ENCODE assay signal across 1 cellular context in the genomic region with DNA sequence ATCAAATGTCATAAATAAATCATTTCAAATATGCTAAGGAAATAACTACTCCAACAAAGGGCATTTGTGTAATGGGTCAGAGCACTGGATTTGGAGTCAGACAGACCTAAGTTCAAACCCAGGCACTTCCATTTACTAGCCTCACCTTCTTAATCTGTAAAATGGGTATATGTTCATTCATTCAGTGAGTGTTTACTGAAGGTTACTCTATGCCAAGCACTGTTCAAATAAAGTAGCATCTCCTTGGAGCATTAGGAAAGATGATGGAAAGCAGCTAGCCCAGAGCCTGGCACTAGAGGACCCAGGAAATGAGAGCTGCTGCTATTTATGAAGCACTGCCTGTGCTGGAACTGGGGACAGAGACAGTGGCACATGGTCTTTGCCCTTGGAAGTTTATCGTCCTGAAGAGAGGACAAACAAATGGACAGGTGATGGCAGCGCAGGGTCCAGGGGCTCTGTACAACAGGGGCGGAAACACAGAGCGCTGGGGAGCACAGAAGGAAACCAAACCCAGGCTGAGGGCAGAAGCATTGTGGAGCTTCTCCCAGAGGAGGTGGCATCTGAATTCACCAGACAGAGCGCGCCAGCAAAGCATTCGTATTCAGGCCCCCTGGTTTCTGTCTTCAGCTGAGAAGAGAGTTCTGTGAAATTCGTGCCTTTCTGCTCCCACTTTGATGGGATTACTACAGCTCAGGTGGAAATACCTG.
TF ChIP-seq lines count a peak whose summit lies in the region.

No MANE protein-coding gene starts in this region.

TF ChIP-seq in HepG2, 621 proteins besides CTCF, POLR2A, EP300 and RAD21 (continued from another document and continues in another):
- TF ChIP-seq, protein P1, sequence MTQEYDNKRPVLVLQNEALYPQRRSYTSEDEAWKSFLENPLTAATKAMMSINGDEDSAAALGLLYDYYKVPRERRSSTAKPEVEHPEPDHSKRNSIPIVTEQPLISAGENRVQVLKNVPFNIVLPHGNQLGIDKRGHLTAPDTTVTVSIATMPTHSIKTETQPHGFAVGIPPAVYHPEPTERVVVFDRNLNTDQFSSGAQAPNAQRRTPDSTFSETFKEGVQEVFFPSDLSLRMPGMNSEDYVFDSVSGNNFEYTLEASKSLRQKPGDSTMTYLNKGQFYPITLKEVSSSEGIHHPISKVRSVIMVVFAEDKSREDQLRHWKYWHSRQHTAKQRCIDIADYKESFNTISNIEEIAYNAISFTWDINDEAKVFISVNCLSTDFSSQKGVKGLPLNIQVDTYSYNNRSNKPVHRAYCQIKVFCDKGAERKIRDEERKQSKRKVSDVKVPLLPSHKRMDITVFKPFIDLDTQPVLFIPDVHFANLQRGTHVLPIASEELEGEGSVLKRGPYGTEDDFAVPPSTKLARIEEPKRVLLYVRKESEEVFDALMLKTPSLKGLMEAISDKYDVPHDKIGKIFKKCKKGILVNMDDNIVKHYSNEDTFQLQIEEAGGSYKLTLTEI (CRISPR knock-in tag; conservative IDR thresholded peaks at IDR 0.05) = no peak
- TF ChIP-seq SALL1 (CRISPR knock-in tag; IDR thresholded peaks at IDR 0.05) = peak; percentile 94
- no peak for TF ChIP-seq ZFP82 (CRISPR knock-in tag; IDR thresholded peaks at IDR 0.05; ENCODE audit: borderline replicate concordance)
- no peak for TF ChIP-seq SAFB2 (CRISPR knock-in tag; IDR thresholded peaks at IDR 0.05; ENCODE audit: borderline replicate concordance, low read depth)
- no peak for TF ChIP-seq ZNF775 (CRISPR knock-in tag; IDR thresholded peaks at IDR 0.05; ENCODE audit: borderline replicate concordance)
- TF ChIP-seq, protein P2, sequence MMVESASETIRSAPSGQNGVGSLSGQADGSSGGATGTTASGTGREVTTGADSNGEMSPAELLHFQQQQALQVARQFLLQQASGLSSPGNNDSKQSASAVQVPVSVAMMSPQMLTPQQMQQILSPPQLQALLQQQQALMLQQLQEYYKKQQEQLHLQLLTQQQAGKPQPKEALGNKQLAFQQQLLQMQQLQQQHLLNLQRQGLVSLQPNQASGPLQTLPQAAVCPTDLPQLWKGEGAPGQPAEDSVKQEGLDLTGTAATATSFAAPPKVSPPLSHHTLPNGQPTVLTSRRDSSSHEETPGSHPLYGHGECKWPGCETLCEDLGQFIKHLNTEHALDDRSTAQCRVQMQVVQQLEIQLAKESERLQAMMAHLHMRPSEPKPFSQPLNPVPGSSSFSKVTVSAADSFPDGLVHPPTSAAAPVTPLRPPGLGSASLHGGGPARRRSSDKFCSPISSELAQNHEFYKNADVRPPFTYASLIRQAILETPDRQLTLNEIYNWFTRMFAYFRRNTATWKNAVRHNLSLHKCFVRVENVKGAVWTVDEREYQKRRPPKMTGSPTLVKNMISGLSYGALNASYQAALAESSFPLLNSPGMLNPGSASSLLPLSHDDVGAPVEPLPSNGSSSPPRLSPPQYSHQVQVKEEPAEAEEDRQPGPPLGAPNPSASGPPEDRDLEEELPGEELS (CRISPR knock-in tag; IDR thresholded peaks at IDR 0.05) = peak; percentile 86
- TF ChIP-seq, protein P3, sequence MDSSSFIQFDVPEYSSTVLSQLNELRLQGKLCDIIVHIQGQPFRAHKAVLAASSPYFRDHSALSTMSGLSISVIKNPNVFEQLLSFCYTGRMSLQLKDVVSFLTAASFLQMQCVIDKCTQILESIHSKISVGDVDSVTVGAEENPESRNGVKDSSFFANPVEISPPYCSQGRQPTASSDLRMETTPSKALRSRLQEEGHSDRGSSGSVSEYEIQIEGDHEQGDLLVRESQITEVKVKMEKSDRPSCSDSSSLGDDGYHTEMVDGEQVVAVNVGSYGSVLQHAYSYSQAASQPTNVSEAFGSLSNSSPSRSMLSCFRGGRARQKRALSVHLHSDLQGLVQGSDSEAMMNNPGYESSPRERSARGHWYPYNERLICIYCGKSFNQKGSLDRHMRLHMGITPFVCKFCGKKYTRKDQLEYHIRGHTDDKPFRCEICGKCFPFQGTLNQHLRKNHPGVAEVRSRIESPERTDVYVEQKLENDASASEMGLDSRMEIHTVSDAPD (CRISPR knock-in tag; IDR thresholded peaks at IDR 0.05) = no peak
- TF ChIP-seq SMAD9 (CRISPR knock-in tag; IDR thresholded peaks at IDR 0.05) = no peak
- TF ChIP-seq SRSF4 (IDR thresholded peaks at IDR 0.05; ENCODE audit: low read depth, low read length, poor library complexity, severe bottlenecking) = no peak
- no peak for TF ChIP-seq ETS1 (CRISPR knock-in tag; IDR thresholded peaks at IDR 0.05)
- TF ChIP-seq MEF2D (CRISPR knock-in tag; IDR thresholded peaks at IDR 0.05) = peak; percentile 72
- TF ChIP-seq, protein P4, sequence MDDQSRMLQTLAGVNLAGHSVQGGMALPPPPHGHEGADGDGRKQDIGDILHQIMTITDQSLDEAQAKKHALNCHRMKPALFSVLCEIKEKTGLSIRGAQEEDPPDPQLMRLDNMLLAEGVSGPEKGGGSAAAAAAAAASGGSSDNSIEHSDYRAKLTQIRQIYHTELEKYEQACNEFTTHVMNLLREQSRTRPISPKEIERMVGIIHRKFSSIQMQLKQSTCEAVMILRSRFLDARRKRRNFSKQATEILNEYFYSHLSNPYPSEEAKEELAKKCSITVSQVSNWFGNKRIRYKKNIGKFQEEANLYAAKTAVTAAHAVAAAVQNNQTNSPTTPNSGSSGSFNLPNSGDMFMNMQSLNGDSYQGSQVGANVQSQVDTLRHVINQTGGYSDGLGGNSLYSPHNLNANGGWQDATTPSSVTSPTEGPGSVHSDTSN (CRISPR knock-in tag; IDR thresholded peaks at IDR 0.05; ENCODE audit: borderline replicate concordance) = no peak
- no peak for TF ChIP-seq GATA4 (IDR thresholded peaks at IDR 0.05; ENCODE audit: borderline replicate concordance, low read depth)
- no peak for TF ChIP-seq KAT7 (CRISPR knock-in tag; IDR thresholded peaks at IDR 0.05; ENCODE audit: borderline replicate concordance)
- TF ChIP-seq ZNF850 (CRISPR knock-in tag; conservative IDR thresholded peaks at IDR 0.05) = no peak
- no peak for TF ChIP-seq MIER3 (CRISPR knock-in tag; IDR thresholded peaks at IDR 0.05; ENCODE audit: borderline replicate concordance)
- no peak for TF ChIP-seq ZNF724P (CRISPR knock-in tag; IDR thresholded peaks at IDR 0.05; ENCODE audit: borderline replicate concordance)
- no peak for TF ChIP-seq ZNF160 (CRISPR knock-in tag; IDR thresholded peaks at IDR 0.05)
- TF ChIP-seq DR1 (CRISPR knock-in tag; IDR thresholded peaks at IDR 0.05) = peak; percentile 24; the same call in 1 of the 2 replicates
- TF ChIP-seq, protein P5, sequence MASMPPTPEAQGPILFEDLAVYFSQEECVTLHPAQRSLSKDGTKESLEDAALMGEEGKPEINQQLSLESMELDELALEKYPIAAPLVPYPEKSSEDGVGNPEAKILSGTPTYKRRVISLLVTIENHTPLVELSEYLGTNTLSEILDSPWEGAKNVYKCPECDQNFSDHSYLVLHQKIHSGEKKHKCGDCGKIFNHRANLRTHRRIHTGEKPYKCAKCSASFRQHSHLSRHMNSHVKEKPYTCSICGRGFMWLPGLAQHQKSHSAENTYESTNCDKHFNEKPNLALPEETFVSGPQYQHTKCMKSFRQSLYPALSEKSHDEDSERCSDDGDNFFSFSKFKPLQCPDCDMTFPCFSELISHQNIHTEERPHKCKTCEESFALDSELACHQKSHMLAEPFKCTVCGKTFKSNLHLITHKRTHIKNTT (CRISPR knock-in tag; IDR thresholded peaks at IDR 0.05) = no peak
- no peak for TF ChIP-seq TCF12 (IDR thresholded peaks at IDR 0.05)
- no peak for TF ChIP-seq TCF12 (CRISPR knock-in tag; IDR thresholded peaks at IDR 0.05)
- no peak for TF ChIP-seq ZNF652 (CRISPR knock-in tag; IDR thresholded peaks at IDR 0.05; ENCODE audit: borderline replicate concordance, low read depth)
- TF ChIP-seq ZNF83 (CRISPR knock-in tag; IDR thresholded peaks at IDR 0.05; ENCODE audit: borderline replicate concordance) = no peak
- TF ChIP-seq POLR2G (IDR thresholded peaks at IDR 0.05; ENCODE audit: low read depth, low read length) = peak; percentile 65
- TF ChIP-seq TRIM22 (IDR thresholded peaks at IDR 0.05) = no peak
- no peak for TF ChIP-seq SOX6 (IDR thresholded peaks at IDR 0.05)
- TF ChIP-seq SOX6 (CRISPR knock-in tag; IDR thresholded peaks at IDR 0.05) = peak; percentile 83
- TF ChIP-seq, protein P6, sequence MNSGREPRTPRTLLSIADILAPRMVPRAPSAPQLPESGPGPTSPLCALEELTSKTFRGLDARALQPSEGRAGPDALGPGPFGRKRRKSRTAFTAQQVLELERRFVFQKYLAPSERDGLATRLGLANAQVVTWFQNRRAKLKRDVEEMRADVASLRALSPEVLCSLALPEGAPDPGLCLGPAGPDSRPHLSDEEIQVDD (CRISPR knock-in tag; IDR thresholded peaks at IDR 0.05; ENCODE audit: borderline replicate concordance) = no peak
- TF ChIP-seq CBX1 (IDR thresholded peaks at IDR 0.05; ENCODE audit: low read depth) = peak; percentile 55
- TF ChIP-seq SP140L (CRISPR knock-in tag; IDR thresholded peaks at IDR 0.05; ENCODE audit: borderline replicate concordance) = no peak
- TF ChIP-seq TCF7L2 (IDR thresholded peaks at IDR 0.05; ENCODE audit: low read depth, low read length) = no peak
- TF ChIP-seq CBX5 (CRISPR knock-in tag; IDR thresholded peaks at IDR 0.05; ENCODE audit: borderline replicate concordance) = peak; percentile 58; the same call in 1 of the 2 replicates
- no peak for TF ChIP-seq HHEX (CRISPR knock-in tag; IDR thresholded peaks at IDR 0.05)
- TF ChIP-seq KLF12 (CRISPR knock-in tag; IDR thresholded peaks at IDR 0.05; ENCODE audit: borderline replicate concordance) = no peak
- TF ChIP-seq ZNF546 (CRISPR knock-in tag; conservative IDR thresholded peaks at IDR 0.05) = no peak; the same call in 1 of the 2 replicates
- no peak for TF ChIP-seq ATAD3A (CRISPR knock-in tag; IDR thresholded peaks at IDR 0.05)
- TF ChIP-seq ZNF326 (CRISPR knock-in tag; IDR thresholded peaks at IDR 0.05; ENCODE audit: borderline replicate concordance) = no peak
- TF ChIP-seq CREB1 (IDR thresholded peaks at IDR 0.05) = no peak
- TF ChIP-seq CREB1 (CRISPR knock-in tag; IDR thresholded peaks at IDR 0.05) = no peak
- no peak for TF ChIP-seq REXO4 (CRISPR knock-in tag; IDR thresholded peaks at IDR 0.05; ENCODE audit: borderline replicate concordance)
- no peak for TF ChIP-seq BATF2 (CRISPR knock-in tag; IDR thresholded peaks at IDR 0.05)
- TF ChIP-seq ZBTB1 (CRISPR knock-in tag; IDR thresholded peaks at IDR 0.05; ENCODE audit: borderline replicate concordance) = no peak
- TF ChIP-seq SRSF1 (optimal IDR thresholded peaks at IDR 0.05; ENCODE audit: low read depth, low read length) = no peak
- TF ChIP-seq TOE1 (CRISPR knock-in tag; IDR thresholded peaks at IDR 0.05) = no peak
- TF ChIP-seq ZNF10 (CRISPR knock-in tag; IDR thresholded peaks at IDR 0.05; ENCODE audit: borderline replicate concordance, low read depth) = no peak
- TF ChIP-seq, protein P7, sequence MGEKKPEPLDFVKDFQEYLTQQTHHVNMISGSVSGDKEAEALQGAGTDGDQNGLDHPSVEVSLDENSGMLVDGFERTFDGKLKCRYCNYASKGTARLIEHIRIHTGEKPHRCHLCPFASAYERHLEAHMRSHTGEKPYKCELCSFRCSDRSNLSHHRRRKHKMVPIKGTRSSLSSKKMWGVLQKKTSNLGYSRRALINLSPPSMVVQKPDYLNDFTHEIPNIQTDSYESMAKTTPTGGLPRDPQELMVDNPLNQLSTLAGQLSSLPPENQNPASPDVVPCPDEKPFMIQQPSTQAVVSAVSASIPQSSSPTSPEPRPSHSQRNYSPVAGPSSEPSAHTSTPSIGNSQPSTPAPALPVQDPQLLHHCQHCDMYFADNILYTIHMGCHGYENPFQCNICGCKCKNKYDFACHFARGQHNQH (CRISPR knock-in tag; IDR thresholded peaks at IDR 0.05) = peak; percentile 85
- TF ChIP-seq ZBTB38 (CRISPR knock-in tag; IDR thresholded peaks at IDR 0.05) = peak; percentile 64; the same call in 1 of the 2 replicates
- peak; percentile 99 for TF ChIP-seq ZNF629 (CRISPR knock-in tag; conservative IDR thresholded peaks at IDR 0.05)
- TF ChIP-seq, protein P8, sequence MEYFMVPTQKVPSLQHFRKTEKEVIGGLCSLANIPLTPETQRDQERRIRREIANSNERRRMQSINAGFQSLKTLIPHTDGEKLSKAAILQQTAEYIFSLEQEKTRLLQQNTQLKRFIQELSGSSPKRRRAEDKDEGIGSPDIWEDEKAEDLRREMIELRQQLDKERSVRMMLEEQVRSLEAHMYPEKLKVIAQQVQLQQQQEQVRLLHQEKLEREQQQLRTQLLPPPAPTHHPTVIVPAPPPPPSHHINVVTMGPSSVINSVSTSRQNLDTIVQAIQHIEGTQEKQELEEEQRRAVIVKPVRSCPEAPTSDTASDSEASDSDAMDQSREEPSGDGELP (IDR thresholded peaks at IDR 0.05; ENCODE audit: borderline replicate concordance, low read depth) = peak; percentile 88
- TF ChIP-seq KDM1A (CRISPR knock-in tag; IDR thresholded peaks at IDR 0.05) = peak; percentile 95
- TF ChIP-seq, protein P9, sequence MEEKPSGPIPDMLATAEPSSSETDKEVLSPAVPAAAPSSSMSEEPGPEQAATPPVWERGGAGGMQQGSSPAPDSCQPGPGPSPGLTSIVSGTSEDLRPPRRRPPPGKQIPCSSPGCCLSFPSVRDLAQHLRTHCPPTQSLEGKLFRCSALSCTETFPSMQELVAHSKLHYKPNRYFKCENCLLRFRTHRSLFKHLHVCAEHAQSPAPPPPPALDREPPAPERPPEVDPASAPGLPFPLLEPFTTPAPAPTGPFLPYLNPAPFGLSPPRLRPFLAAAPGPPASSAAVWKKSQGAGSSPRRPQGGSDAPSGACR (CRISPR knock-in tag; IDR thresholded peaks at IDR 0.05) = no peak
- peak; percentile 65; the same call in 1 of the 2 replicates for TF ChIP-seq ZNF569 (CRISPR knock-in tag; IDR thresholded peaks at IDR 0.05; ENCODE audit: borderline replicate concordance)
- TF ChIP-seq TAF1 (CRISPR knock-in tag; IDR thresholded peaks at IDR 0.05) = peak; percentile 57; the same call in 1 of the 2 replicates
- no peak for TF ChIP-seq MTF1 (CRISPR knock-in tag; IDR thresholded peaks at IDR 0.05)
- no peak for TF ChIP-seq U2AF1 (optimal IDR thresholded peaks at IDR 0.05; ENCODE audit: low read depth, low read length)
